Comparison of ENCODE assay signal across 31 cellular contexts in genomic region chr13:43935878-43936277, GRCh38. TPM values are rescaled to one million over a fixed set of nuclear protein-coding genes. Genes with fewer than 3 reads are reported as not detected.
A peak's percentile ranks its signal among the peaks of the same experiment; 100 is the strongest.
DNase-seq lines count a peak whose midpoint lies in the region; FAIRE-seq and TF ChIP-seq lines count a peak whose summit lies in the region.
"Had no signal": no experiment of that assay in that cellular context is flagged by ENCODE, and none has a peak within 500 bp of the region (broad histone marks: within the 10 kb centered on the region; RNA-seq: fewer than 3 reads in every experiment).

No MANE protein-coding gene starts in this region.

- no peak overlapping the region for H2AFZ ChIP-seq in astrocyte (ENCODE audit: low read depth, low read length)

- H3K4me3 Mint-ChIP-seq in astrocyte (ENCODE audit: unreplicated experiment) = no peak overlapping the region
- H3K4me3 Mint-ChIP-seq: activated naive CD4-positive, alpha-beta T cell treated with anti-CD3 and anti-CD28 coated beads, Interleukin-2, amount 50 U/mL, for 24 hours; activated T-helper 17 cell treated with anti-CD3 and anti-CD28 coated beads, Interleukin-2, amount 50 U/mL, for 72 hours; CD4-positive, alpha-beta memory T cell; effector memory CD8-positive, alpha-beta T cell; natural killer cell treated with Interleukin-12 subunit alpha and Interleukin-12 subunit beta and Interleukin-15 and Interleukin-18, amount 100 ng/mL, for 72 hours; stimulated activated effector memory CD8-positive, alpha-beta T cell treated with anti-CD3 and anti-CD28 coated beads, Interleukin-12 subunit alpha, Interleukin-12 subunit beta, amount 100 ng/mL, for 72 hours had no signal

- no peak overlapping the region for H3K27ac Mint-ChIP-seq in astrocyte (ENCODE audit: unreplicated experiment)
- H3K27ac Mint-ChIP-seq: activated naive CD4-positive, alpha-beta T cell treated with anti-CD3 and anti-CD28 coated beads, Interleukin-2, amount 50 U/mL, for 24 hours; activated T-helper 17 cell treated with anti-CD3 and anti-CD28 coated beads, Interleukin-2, amount 50 U/mL, for 72 hours; CD4-positive, alpha-beta memory T cell; effector memory CD8-positive, alpha-beta T cell; natural killer cell treated with Interleukin-12 subunit alpha and Interleukin-12 subunit beta and Interleukin-15 and Interleukin-18, amount 100 ng/mL, for 72 hours; stimulated activated effector memory CD8-positive, alpha-beta T cell treated with anti-CD3 and anti-CD28 coated beads, Interleukin-12 subunit alpha, Interleukin-12 subunit beta, amount 100 ng/mL, for 72 hours had no signal

- no peaks in the 10 kb centered on the region for H3K36me3 Mint-ChIP-seq in astrocyte (ENCODE audit: low read depth, unreplicated experiment)
- H3K36me3 Mint-ChIP-seq: activated naive CD4-positive, alpha-beta T cell treated with anti-CD3 and anti-CD28 coated beads, Interleukin-2, amount 50 U/mL, for 24 hours; CD4-positive, alpha-beta memory T cell; natural killer cell treated with Interleukin-12 subunit alpha and Interleukin-12 subunit beta and Interleukin-15 and Interleukin-18, amount 100 ng/mL, for 72 hours; stimulated activated effector memory CD8-positive, alpha-beta T cell treated with anti-CD3 and anti-CD28 coated beads, Interleukin-12 subunit alpha, Interleukin-12 subunit beta, amount 100 ng/mL, for 72 hours had no signal

- H3K4me2 ChIP-seq in astrocyte (ENCODE audit: low read length) = no peak overlapping the region

- no peak for TF ChIP-seq CTCF in astrocyte (IDR thresholded peaks at IDR 0.05; ENCODE audit: insufficient read depth, low read depth, low read length)

- H3K36me3 ChIP-seq in astrocyte (ENCODE audit: insufficient read depth, low read length) = no peaks in the 10 kb centered on the region
- H3K36me3 ChIP-seq: HAP-1, suprapubic skin, upper lobe of right lung had no signal

- no peaks in the 10 kb centered on the region for H4K20me1 ChIP-seq in astrocyte (ENCODE audit: insufficient read depth, low read length)

- FAIRE-seq in astrocyte (lab: Jason Lieb, UNC) = peak; percentile 90
- FAIRE-seq: D721Med, GM12891 had no signal

- no peak overlapping the region for H3K4me3 ChIP-seq in astrocyte (ENCODE audit: insufficient read depth, low read depth, low read length)
- H3K4me3 ChIP-seq: HAP-1, lung, mucosa of descending colon, suprapubic skin, upper lobe of right lung had no signal

- no peak overlapping the region for H3K9ac ChIP-seq in astrocyte (ENCODE audit: low read length)

- no peaks in the 10 kb centered on the region for H3K27me3 ChIP-seq in astrocyte (ENCODE audit: insufficient read depth, low read length)
- H3K27me3 ChIP-seq: suprapubic skin, upper lobe of right lung had no signal

- H3K4me1 ChIP-seq in astrocyte (ENCODE audit: insufficient read depth, low read length) = no peaks in the 10 kb centered on the region
- H3K4me1 ChIP-seq: HAP-1 had no signal

- DNase-seq in GM04504 (ENCODE audit: low read depth) (peak; percentile 5), astrocyte (ENCODE audit: low read depth) (no peak), fibroblast of peridontal ligament (ENCODE audit: extremely low read depth) (peak; percentile 51), stromal cell of bone marrow (ENCODE audit: low read depth) (peak; percentile 28), NCI-H187 (lab: John Stamatoyannopoulos, UW) (no peak), 8988T (no peak), NCI-H226 (no peak)
- DNase-seq: activated CD4-positive, alpha-beta T cell treated with anti-CD3 and anti-CD28 coated beads for 48 hours; amygdala; CD4-positive, alpha-beta memory T cell; cortex of kidney; effector memory CD8-positive, alpha-beta T cell; EL; erythroblast; hippocampal formation; KG1; left cardiac atrium; MM.1S; mucosa of descending colon; SHP77; SW 1271; upper lobe of right lung had no signal

- H3K9me3 ChIP-seq in astrocyte (ENCODE audit: insufficient read depth, low read depth, low read length) = no peaks in the 10 kb centered on the region
- H3K9me3 ChIP-seq: HAP-1, mucosa of descending colon, suprapubic skin, upper lobe of right lung had no signal

- peaks cover 10% of the 10 kb centered on the region for H3K4me1 Mint-ChIP-seq in astrocyte (ENCODE audit: low read depth, unreplicated experiment)
- H3K4me1 Mint-ChIP-seq: activated naive CD4-positive, alpha-beta T cell treated with anti-CD3 and anti-CD28 coated beads, Interleukin-2, amount 50 U/mL, for 24 hours; activated T-helper 17 cell treated with anti-CD3 and anti-CD28 coated beads, Interleukin-2, amount 50 U/mL, for 72 hours; CD4-positive, alpha-beta memory T cell; stimulated activated effector memory CD8-positive, alpha-beta T cell treated with anti-CD3 and anti-CD28 coated beads, Interleukin-12 subunit alpha, Interleukin-12 subunit beta, amount 100 ng/mL, for 72 hours had no signal

- no peaks in the 10 kb centered on the region for H3K27me3 Mint-ChIP-seq in astrocyte (ENCODE audit: low read depth, unreplicated experiment)
- H3K27me3 Mint-ChIP-seq: activated naive CD4-positive, alpha-beta T cell treated with anti-CD3 and anti-CD28 coated beads, Interleukin-2, amount 50 U/mL, for 24 hours had no signal

- H3K27ac ChIP-seq in astrocyte (ENCODE audit: low read depth, low read length) = no peak overlapping the region
- H3K27ac ChIP-seq: suprapubic skin, upper lobe of right lung had no signal

- no peaks in the 10 kb centered on the region for H3K9me3 Mint-ChIP-seq in astrocyte (ENCODE audit: unreplicated experiment)
- H3K9me3 Mint-ChIP-seq: activated naive CD4-positive, alpha-beta T cell treated with anti-CD3 and anti-CD28 coated beads, Interleukin-2, amount 50 U/mL, for 24 hours; activated T-helper 17 cell treated with anti-CD3 and anti-CD28 coated beads, Interleukin-2, amount 50 U/mL, for 72 hours; CD4-positive, alpha-beta memory T cell; effector memory CD8-positive, alpha-beta T cell; natural killer cell treated with Interleukin-12 subunit alpha and Interleukin-12 subunit beta and Interleukin-15 and Interleukin-18, amount 100 ng/mL, for 72 hours; stimulated activated effector memory CD8-positive, alpha-beta T cell treated with anti-CD3 and anti-CD28 coated beads, Interleukin-12 subunit alpha, Interleukin-12 subunit beta, amount 100 ng/mL, for 72 hours had no signal

- H3K79me2 ChIP-seq in astrocyte (ENCODE audit: insufficient read depth, low read length) = no peaks in the 10 kb centered on the region

RNA-seq across cellular contexts. Expression of gene LACC1, which starts 56.2 kb away (rescaled TPM):
- total RNA-seq in astrocyte = 7.3 and 9.2 TPM in 2 replicates

RNA-seq across cellular contexts. Expression of gene CCDC122, which starts 56.3 kb away (rescaled TPM):
- 5.1 and 6.7 TPM in 2 replicates for total RNA-seq in astrocyte

Comparison
In these comparisons a context has a peak if more than half of its experiments do, and no peak if none do; other contexts are left out.
1. DNase-seq: peak in GM04504 (single experiment), fibroblast of peridontal ligament (single experiment) and stromal cell of bone marrow (single experiment); none in astrocyte (single experiment), NCI-H187 (0 of 2), 8988T (single experiment) and NCI-H226 (single experiment).